24 cellular contexts compared by ENCODE assay signal in the genomic region with DNA sequence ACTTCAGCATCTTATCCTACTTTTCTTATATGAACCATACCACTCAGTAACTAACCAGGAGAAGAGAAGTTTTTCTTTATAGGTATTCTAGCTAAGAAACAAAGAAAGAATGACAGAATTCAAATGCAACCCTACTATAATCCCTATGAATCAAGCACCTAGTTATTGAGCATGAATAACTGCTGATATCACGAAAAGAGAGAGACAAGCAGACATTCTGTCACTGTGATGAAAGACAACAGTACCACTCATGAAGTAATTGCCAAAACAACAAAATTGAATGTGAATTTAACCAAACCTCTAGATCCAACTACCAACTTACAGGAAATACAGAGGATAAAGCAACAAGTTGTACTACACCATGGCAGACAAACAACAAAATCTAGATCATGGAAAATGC.
"Had no signal": no experiment of that assay in that cellular context is flagged by ENCODE, and none has a peak within 500 bp of the region (broad histone marks: within the 10 kb centered on the region; RNA-seq: fewer than 3 reads in every experiment).

No MANE protein-coding gene starts in this region.

- H3K4me1 ChIP-seq: Peyer's patch, SJCRH30 had no signal

- DNase-seq: activated CD4-positive, alpha-beta memory T cell treated with anti-CD3 and anti-CD28 coated beads, Interleukin-2, amount 10 ng/mL, durations not matched to agents 7 days and 5 days; activated CD4-positive, alpha-beta T cell treated with anti-CD3 and anti-CD28 coated beads for 36 hours; activated CD4-positive, alpha-beta T cell treated with anti-CD3 and anti-CD28 coated beads, Interleukin-2, amount 50 U/mL, for 1 hour; activated effector memory CD4-positive, alpha-beta T cell treated with Interleukin-2 at 50 U/mL for 16 hours; activated naive CD4-positive, alpha-beta T cell; activated T-cell treated with anti-CD3 and anti-CD28 coated beads for 4 hours; activated T-cell treated with anti-CD3 and anti-CD28 coated beads, Interleukin-2, amount 50 U/mL, for 72 hours; amygdala; cerebellar nuclear complex; Karpas-422; NCI-H1105 treated with DMSO at 0.1 percent for 48 hours; NCI-H1436 treated with DMSO at 0.1 percent for 48 hours; NCI-H187 treated with DMSO at 0.1 percent for 48 hours; NCI-H2081 treated with DMSO at 0.1 percent for 48 hours; NCI-H446; NCI-H524; Peyer's patch; Right ventricle myocardium superior; SJCRH30; SK-N-SH; T-helper 1 cell had no signal

- H3K27ac ChIP-seq: Peyer's patch, RWPE1, SJCRH30, VCaP had no signal

- H3K9me3 Mint-ChIP-seq: activated CD4-positive, alpha-beta memory T cell treated with anti-CD3 and anti-CD28 coated beads, Interleukin-2, amount 10 ng/mL, durations not matched to agents 7 days and 5 days; activated naive CD4-positive, alpha-beta T cell treated with anti-CD3 and anti-CD28 coated beads, Interleukin-2, amount 50 U/mL, for 24 hours; activated T-cell treated with anti-CD3 and anti-CD28 coated beads, Interleukin-2, amount 50 U/mL, for 72 hours had no signal

- H3K9me2 ChIP-seq: SK-N-SH had no signal

- ATAC-seq: activated CD4-positive, alpha-beta T cell treated with anti-CD3 and anti-CD28 coated beads for 36 hours; activated T-cell treated with anti-CD3 and anti-CD28 coated beads, Interleukin-2, amount 50 U/mL, for 72 hours had no signal

- H3K9me3 ChIP-seq: Peyer's patch, SJCRH30, SK-N-SH had no signal

- H3K4me3 Mint-ChIP-seq: activated CD4-positive, alpha-beta memory T cell treated with anti-CD3 and anti-CD28 coated beads, Interleukin-2, amount 10 ng/mL, durations not matched to agents 7 days and 5 days; activated CD4-positive, alpha-beta T cell treated with anti-CD3 and anti-CD28 coated beads for 36 hours; activated naive CD4-positive, alpha-beta T cell treated with anti-CD3 and anti-CD28 coated beads, Interleukin-2, amount 50 U/mL, for 24 hours; activated T-cell treated with anti-CD3 and anti-CD28 coated beads, Interleukin-2, amount 50 U/mL, for 72 hours had no signal

- H3K27ac Mint-ChIP-seq: activated CD4-positive, alpha-beta memory T cell treated with anti-CD3 and anti-CD28 coated beads, Interleukin-2, amount 10 ng/mL, durations not matched to agents 7 days and 5 days; activated CD4-positive, alpha-beta T cell treated with anti-CD3 and anti-CD28 coated beads for 36 hours; activated naive CD4-positive, alpha-beta T cell treated with anti-CD3 and anti-CD28 coated beads, Interleukin-2, amount 50 U/mL, for 24 hours; activated T-cell treated with anti-CD3 and anti-CD28 coated beads, Interleukin-2, amount 50 U/mL, for 72 hours had no signal

- H3K27me3 Mint-ChIP-seq: activated CD4-positive, alpha-beta memory T cell treated with anti-CD3 and anti-CD28 coated beads, Interleukin-2, amount 10 ng/mL, durations not matched to agents 7 days and 5 days; activated CD4-positive, alpha-beta T cell treated with anti-CD3 and anti-CD28 coated beads for 36 hours; activated naive CD4-positive, alpha-beta T cell treated with anti-CD3 and anti-CD28 coated beads, Interleukin-2, amount 50 U/mL, for 24 hours had no signal

- H3K4me3 ChIP-seq: Peyer's patch, SJCRH30 had no signal

- H3K4me1 Mint-ChIP-seq: activated CD4-positive, alpha-beta memory T cell treated with anti-CD3 and anti-CD28 coated beads, Interleukin-2, amount 10 ng/mL, durations not matched to agents 7 days and 5 days had no signal

- H3K4me2 ChIP-seq: SK-N-SH had no signal

- H3K27me3 ChIP-seq: Peyer's patch, SJCRH30 had no signal
